Comparison of ENCODE assay signal across 19 cellular contexts in genomic region chr17:17415006-17415405, GRCh38.
DNase-seq lines count a peak whose midpoint lies in the region.
"Had no signal": no experiment of that assay in that cellular context is flagged by ENCODE, and none has a peak within 500 bp of the region (broad histone marks: within the 10 kb centered on the region; RNA-seq: fewer than 3 reads in every experiment).

No MANE protein-coding gene starts in this region.

- H3F3A ChIP-seq in GM23248 (ENCODE audit: insufficient read depth): peaks cover 44% of the 10 kb centered on the region

- H3K4me3 ChIP-seq in GM23248: peak overlapping the region; percentile 67
- H3K4me3 ChIP-seq in adipocyte (ENCODE audit: low read length): peak overlapping the region; percentile 78
- H3K4me3 ChIP-seq in skeletal muscle tissue (ENCODE audit: low read length in 3 of 3): no peak overlapping the region

- peak overlapping the region; percentile 85 for H3K4me2 ChIP-seq in GM23248 (ENCODE audit: unreplicated experiment)

- 88 to 89% methylated on average over 3 of the region's 3 CpGs for whole genome bisulfite sequencing in GM23248 (ENCODE audit: low coverage in 1 of 2, low lambda C conversion rate in 2 of 2, missing lambda C conversion rate in 2 of 2), 2 experiments

- no peaks in the 10 kb centered on the region for H3K79me2 ChIP-seq in GM23248 (ENCODE audit: insufficient read depth)
- H3K79me2 ChIP-seq: parathyroid adenoma had no signal

- no peaks in the 10 kb centered on the region for H3K9me2 ChIP-seq in GM23248 (ENCODE audit: insufficient read depth)

- peak overlapping the region; percentile 83 for H3K9ac ChIP-seq in GM23248
- peak overlapping the region; percentile 88 for H3K9ac ChIP-seq in adipocyte (ENCODE audit: low read length)
- no peak overlapping the region for H3K9ac ChIP-seq in skeletal muscle tissue (ENCODE audit: low read depth in 1 of 3, low read length in 3 of 3)
- H3K9ac ChIP-seq: parathyroid adenoma had no signal

- DNase-seq in GM23248 (no peak), adipocyte (ENCODE audit: low read depth) (no peak), fibroblast of gingiva (ENCODE audit: low read depth) (peak; percentile 22), T-helper 9 cell (no peak), NOMO-1 treated with DMSO at 0.1 percent for 48 hours (lab: John Stamatoyannopoulos, UW; ENCODE audit: unreplicated experiment) (no peak), NCI-H345 (lab: John Stamatoyannopoulos, UW) (no peak), RKO (ENCODE audit: low spot score) (no peak)
- DNase-seq: activated CD4-positive, alpha-beta memory T cell treated with anti-CD3 and anti-CD28 coated beads, Interleukin-2, amount 10 ng/mL, durations not matched to agents 7 days and 5 days; activated naive CD4-positive, alpha-beta T cell treated with Interleukin-2 at 50 U/mL for 16 hours; activated T-cell treated with anti-CD3 and anti-CD28 coated beads for 4 hours; CD4-positive, CD25-positive, alpha-beta regulatory T cell; GOT3; naive B cell; NCI-H1436 treated with DMSO at 0.1 percent for 48 hours; NCI-H510A treated with DMSO at 0.1 percent for 48 hours; stimulated activated CD8-positive, alpha-beta memory T cell treated with anti-CD3 and anti-CD28 coated beads, Interleukin-4, amount 100 ng/mL, for 48 hours; T1000 had no signal

- in situ Hi-C loops in GM23248 (cut with MboI): no loop called here

- no peaks in the 10 kb centered on the region for H3K27me3 ChIP-seq in GM23248 (replicated peaks; ENCODE audit: insufficient read depth)
- H3K27me3 ChIP-seq in adipocyte (replicated peaks; ENCODE audit: control insufficient read depth, insufficient read depth, low read length): no peaks in the 10 kb centered on the region
- H3K27me3 ChIP-seq in skeletal muscle tissue (ENCODE audit: control insufficient read depth in 3 of 3, insufficient read depth in 3 of 3, low read length in 3 of 3): peaks cover 0 to 24% (median 19%) of the 10 kb centered on the region in 3 donors

- H3K9me3 ChIP-seq in GM23248 (ENCODE audit: low read depth) (no peaks in the 10 kb centered on the region), adipocyte (ENCODE audit: control insufficient read depth, low read length) (no peaks in the 10 kb centered on the region), skeletal muscle tissue (ENCODE audit: control insufficient read depth in 3 of 3, low read length in 3 of 3) (no peaks in the 10 kb centered on the region)

- H4K20me1 ChIP-seq in GM23248 (ENCODE audit: insufficient read depth): no peaks in the 10 kb centered on the region

- H3K36me3 ChIP-seq in GM23248 (ENCODE audit: low read depth): no peaks in the 10 kb centered on the region
- no peaks in the 10 kb centered on the region for H3K36me3 ChIP-seq in adipocyte (ENCODE audit: control insufficient read depth, insufficient read depth, low read length, severe bottlenecking)
- H3K36me3 ChIP-seq in skeletal muscle tissue (ENCODE audit: control insufficient read depth in 3 of 3, insufficient read depth in 3 of 3, low read length in 3 of 3): no peaks in the 10 kb centered on the region

- peak overlapping the region; percentile 72 for H2AFZ ChIP-seq in GM23248
- H2AFZ ChIP-seq: parathyroid adenoma had no signal

- H3K4me1 ChIP-seq in GM23248 (ENCODE audit: insufficient read depth): peaks cover 43% of the 10 kb centered on the region
- peaks cover 73% of the 10 kb centered on the region for H3K4me1 ChIP-seq in adipocyte (ENCODE audit: control insufficient read depth, insufficient read depth, low read length)
- H3K4me1 ChIP-seq in skeletal muscle tissue (ENCODE audit: control insufficient read depth in 3 of 3, insufficient read depth in 3 of 3, low read length in 3 of 3): peaks cover 23 to 29% (median 25%) of the 10 kb centered on the region in 3 donors

- H3K27ac ChIP-seq in GM23248 (peak overlapping the region; percentile 91), skeletal muscle tissue (ENCODE audit: low read depth, low read length) (peak overlapping the region; percentile 68)
- H3K27ac ChIP-seq: parathyroid adenoma had no signal

Comparison
In these comparisons a context has a peak if more than half of its experiments do, and no peak if none do; other contexts are left out.
1. H3K4me3 ChIP-seq: peak in GM23248 (single experiment) and adipocyte (single experiment); none in skeletal muscle tissue (0 of 3).
2. H3K9ac ChIP-seq: peak in GM23248 (single experiment) and adipocyte (single experiment); none in skeletal muscle tissue (0 of 3).